In genomic region chr19:43789029-43789428, GRCh38 we compare ENCODE assay signal across 1 cellular context.
TF ChIP-seq lines count a peak whose summit lies in the region.

No MANE protein-coding gene starts in this region.

TF ChIP-seq in HepG2, 621 proteins besides CTCF, POLR2A, EP300 and RAD21 (continued from another document):
- TF ChIP-seq TFAP4 (IDR thresholded peaks at IDR 0.05; ENCODE audit: borderline replicate concordance, low read depth) (no peak), MED8 (CRISPR knock-in tag; IDR thresholded peaks at IDR 0.05; ENCODE audit: insufficient replicate concordance) (no peak), SIX4 (CRISPR knock-in tag; IDR thresholded peaks at IDR 0.05) (peak; percentile 42; the same call in 1 of the 2 replicates), CBX2 (IDR thresholded peaks at IDR 0.05; ENCODE audit: low read depth, low read length) (no peak), CBX2 (CRISPR knock-in tag; IDR thresholded peaks at IDR 0.05; ENCODE audit: low read depth) (no peak), TCF7 (IDR thresholded peaks at IDR 0.05; ENCODE audit: low read depth) (no peak), ZNF7 (CRISPR knock-in tag; IDR thresholded peaks at IDR 0.05) (peak; percentile 68; the same call in 1 of the 2 replicates), ZNF598 (CRISPR knock-in tag; IDR thresholded peaks at IDR 0.05; ENCODE audit: borderline replicate concordance) (no peak), ZNF552 (CRISPR knock-in tag; IDR thresholded peaks at IDR 0.05; ENCODE audit: borderline replicate concordance) (no peak), ZNF143 (CRISPR knock-in tag; IDR thresholded peaks at IDR 0.05) (no peak), ZNF570 (CRISPR knock-in tag; IDR thresholded peaks at IDR 0.05; ENCODE audit: borderline replicate concordance) (no peak), IKZF1 (IDR thresholded peaks at IDR 0.05) (no peak), XBP1 (CRISPR knock-in tag; IDR thresholded peaks at IDR 0.05) (no peak), NFE2 (CRISPR knock-in tag; IDR thresholded peaks at IDR 0.05) (0 out of 2 replicates have a peak, but pooled peaks have one; percentile 29), CSRNP1 (CRISPR knock-in tag; IDR thresholded peaks at IDR 0.05) (no peak), TRIM24 (CRISPR knock-in tag; IDR thresholded peaks at IDR 0.05) (no peak), TAF15 (IDR thresholded peaks at IDR 0.05; ENCODE audit: low read depth, low read length, poor library complexity, severe bottlenecking) (no peak), FOXJ3 (CRISPR knock-in tag; IDR thresholded peaks at IDR 0.05; ENCODE audit: borderline replicate concordance) (no peak), ZSCAN20 (CRISPR knock-in tag; IDR thresholded peaks at IDR 0.05; ENCODE audit: borderline replicate concordance) (no peak), ZNF770 (CRISPR knock-in tag; IDR thresholded peaks at IDR 0.05) (no peak), HOMEZ (CRISPR knock-in tag; IDR thresholded peaks at IDR 0.05; ENCODE audit: low read depth) (no peak), GRHL1 (CRISPR knock-in tag; conservative IDR thresholded peaks at IDR 0.05) (no peak), MTERF4 (CRISPR knock-in tag; IDR thresholded peaks at IDR 0.05) (no peak), MBD4 (IDR thresholded peaks at IDR 0.05; ENCODE audit: borderline replicate concordance, low read length) (no peak), ZNF367 (CRISPR knock-in tag; IDR thresholded peaks at IDR 0.05; ENCODE audit: borderline replicate concordance) (no peak), ZNF124 (CRISPR knock-in tag; IDR thresholded peaks at IDR 0.05) (no peak), DR1 (CRISPR knock-in tag; IDR thresholded peaks at IDR 0.05) (no peak), THRA (CRISPR knock-in tag; IDR thresholded peaks at IDR 0.05; ENCODE audit: borderline replicate concordance) (peak; percentile 48; the same call in 1 of the 2 replicates), RBM22 (optimal IDR thresholded peaks at IDR 0.05; ENCODE audit: low read length) (no peak), ELF1 (CRISPR knock-in tag; IDR thresholded peaks at IDR 0.05) (no peak), HMGXB3 (CRISPR knock-in tag; IDR thresholded peaks at IDR 0.05; ENCODE audit: borderline replicate concordance) (peak; percentile 61; the same call in 1 of the 2 replicates), SMARCC2 (IDR thresholded peaks at IDR 0.05) (no peak), NFE2L1 (CRISPR knock-in tag; IDR thresholded peaks at IDR 0.05; ENCODE audit: borderline replicate concordance) (no peak), FOSL2 (CRISPR knock-in tag; IDR thresholded peaks at IDR 0.05) (peak; percentile 47; the same call in 1 of the 2 replicates), PBX2 (CRISPR knock-in tag; IDR thresholded peaks at IDR 0.05) (no peak)
